In the genomic region with DNA sequence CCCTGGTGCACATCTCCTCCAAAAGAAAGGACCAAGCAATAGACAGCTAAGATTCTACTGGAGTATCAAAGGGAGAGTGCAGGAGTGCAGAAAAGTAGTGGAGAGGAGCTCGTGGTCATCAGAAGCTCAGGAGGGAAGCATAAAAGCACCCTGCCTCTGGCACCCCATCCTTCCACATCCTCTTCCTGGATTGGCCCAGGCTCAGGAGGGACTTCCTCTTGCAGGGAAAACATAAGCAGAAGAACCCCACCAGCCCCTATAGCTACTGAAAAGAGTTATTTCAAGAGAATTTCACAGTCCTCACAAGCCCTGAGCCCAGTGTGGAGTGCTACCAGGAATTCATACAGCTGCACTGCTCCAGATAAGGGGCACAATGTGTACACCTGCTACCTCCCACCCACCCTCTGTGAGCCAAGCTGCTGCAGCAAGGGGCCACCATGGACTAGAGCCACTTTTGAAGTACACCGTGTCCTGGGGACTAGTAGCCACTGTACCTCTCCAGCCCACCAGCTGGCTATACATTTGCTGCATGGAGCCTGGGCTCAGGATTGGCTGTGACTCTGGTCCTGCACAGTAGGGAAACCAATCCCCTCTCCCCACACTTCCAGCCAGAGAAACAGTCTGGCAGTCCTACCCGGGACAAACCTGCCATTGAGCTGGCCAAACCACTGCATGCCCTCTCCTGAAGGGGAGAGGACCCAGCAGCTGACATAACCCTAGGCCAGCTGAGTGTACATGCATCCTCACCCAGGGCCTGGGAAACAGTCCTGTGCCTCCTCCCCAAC, we compare ENCODE assay signal across 26 cellular contexts. TPM values are rescaled to one million over a fixed set of nuclear protein-coding genes. Genes with fewer than 3 reads are reported as not detected.
DNase-seq lines count a peak whose midpoint lies in the region; ATAC-seq, FAIRE-seq and TF ChIP-seq lines count a peak whose summit lies in the region.
"Had no signal": no experiment of that assay in that cellular context is flagged by ENCODE, and none has a peak within 500 bp of the region (broad histone marks: within the 10 kb centered on the region; RNA-seq: fewer than 3 reads in every experiment).

No MANE protein-coding gene starts in this region.

- H3K4me3 Mint-ChIP-seq in T-helper 17 cell (no peak overlapping the region), memory B cell (no peak overlapping the region)
- H3K4me3 Mint-ChIP-seq: activated T-cell treated with anti-CD3 and anti-CD28 coated beads, Interleukin-2, amount 50 U/mL, for 4 hours had no signal

- H3K27ac ChIP-seq in left ventricle myocardium inferior (replicated peaks): no peak overlapping the region
- H3K27ac ChIP-seq in upper lobe of right lung: no peak overlapping the region
- H3K27ac ChIP-seq: dorsolateral prefrontal cortex, gastrocnemius medialis, left lung, parathyroid adenoma, skin epidermis had no signal

- H3K36me3 Mint-ChIP-seq in T-helper 17 cell (ENCODE audit: low read depth): peaks cover 4% of the 10 kb centered on the region
- peaks cover 21% of the 10 kb centered on the region for H3K36me3 Mint-ChIP-seq in memory B cell

- no peaks in the 10 kb centered on the region for H3K36me3 ChIP-seq in left ventricle myocardium inferior
- no peaks in the 10 kb centered on the region for H3K36me3 ChIP-seq in upper lobe of right lung
- H3K36me3 ChIP-seq: gastrocnemius medialis, left lung had no signal

- ATAC-seq in Right ventricle myocardium superior (ENCODE audit: poor library complexity) (peak; percentile 39), T-helper 17 cell (no peak), memory B cell (ENCODE audit: low read depth) (no peak), upper lobe of right lung (peak; percentile 54), GM18868 (IDR thresholded peaks at IDR 0.05; ENCODE audit: unreplicated experiment) (no peak)
- ATAC-seq: activated T-cell treated with anti-CD3 and anti-CD28 coated beads, Interleukin-2, amount 50 U/mL, for 4 hours; gastrocnemius medialis; left lung had no signal

- H3K4me1 Mint-ChIP-seq in T-helper 17 cell (peaks cover 24% of the 10 kb centered on the region), memory B cell (peaks cover 17% of the 10 kb centered on the region)

- H3K4me1 ChIP-seq in left ventricle myocardium inferior (no peaks in the 10 kb centered on the region), upper lobe of right lung (no peaks in the 10 kb centered on the region)
- H3K4me1 ChIP-seq: gastrocnemius medialis, parathyroid adenoma had no signal

- H3K9me3 Mint-ChIP-seq in memory B cell: peaks cover 8% of the 10 kb centered on the region

- H3K9me3 ChIP-seq in left ventricle myocardium inferior (replicated peaks) (peaks cover 30% of the 10 kb centered on the region), T-helper 17 cell (ENCODE audit: control insufficient read depth, low read length, poor library complexity, severe bottlenecking) (no peaks in the 10 kb centered on the region), upper lobe of right lung (no peaks in the 10 kb centered on the region)
- H3K9me3 ChIP-seq: gastrocnemius medialis had no signal

- FAIRE-seq in HTR-8/SVneo (lab: Jason Lieb, UNC): no peak
- FAIRE-seq: bronchial epithelial cell had no signal

- H3K27ac Mint-ChIP-seq in T-helper 17 cell: peak overlapping the region; percentile 57
- H3K27ac Mint-ChIP-seq in memory B cell: peak overlapping the region; percentile 45

- H3K4me3 ChIP-seq in left ventricle myocardium inferior (no peak overlapping the region), upper lobe of right lung (no peak overlapping the region)
- H3K4me3 ChIP-seq: dorsolateral prefrontal cortex, gastrocnemius medialis, left lung, skin epidermis had no signal

- TF ChIP-seq CTCF in left ventricle myocardium inferior (IDR thresholded peaks at IDR 0.05; ENCODE audit: borderline replicate concordance): no peak
- TF ChIP-seq CTCF in upper lobe of right lung (IDR thresholded peaks at IDR 0.05): no peak

- intact Hi-C loops in Right ventricle myocardium superior (cut with DNase I): no loop called here
- intact Hi-C loops in left ventricle myocardium inferior (cut with micrococcal nuclease): no loop called here
- intact Hi-C loops in upper lobe of right lung (cut with DNase I): no loop called here

- H3K27me3 Mint-ChIP-seq in T-helper 17 cell (no peaks in the 10 kb centered on the region), memory B cell (no peaks in the 10 kb centered on the region)

- no peak for DNase-seq in Right ventricle myocardium superior
- DNase-seq in left ventricle myocardium inferior: no peak
- no peak for DNase-seq in T-helper 17 cell
- no peak for DNase-seq in memory B cell (ENCODE audit: low spot score in 2 of 2)
- no peak for DNase-seq in upper lobe of right lung
- DNase-seq in SKM-1 (lab: John Stamatoyannopoulos, UW; ENCODE audit: unreplicated experiment): no peak
- DNase-seq in HTR-8/SVneo (ENCODE audit: insufficient read length, low spot score): no peak
- DNase-seq: activated CD4-positive, alpha-beta T cell treated with anti-CD3 and anti-CD28 coated beads, Interleukin-2, amount 50 U/mL, for 1 hour; activated T-cell treated with anti-CD3 and anti-CD28 coated beads, Interleukin-2, amount 50 U/mL, for 4 hours; Calu3; dorsolateral prefrontal cortex; EL; erythroblast; gastrocnemius medialis; KBM-7; left lung; NCI-H1092 treated with DMSO at 0.1 percent for 48 hours; NCI-H524 treated with DMSO at 0.1 percent for 48 hours; stimulated activated CD4-positive, alpha-beta T cell treated with anti-CD3 and anti-CD28 coated beads, Interleukin-4, amount 100 ng/mL, for 1 hour; substantia nigra had no signal

- H3K27me3 ChIP-seq in left ventricle myocardium inferior (ENCODE audit: low read depth) (no peaks in the 10 kb centered on the region), upper lobe of right lung (no peaks in the 10 kb centered on the region)
- H3K27me3 ChIP-seq: dorsolateral prefrontal cortex, gastrocnemius medialis, left lung had no signal

RNA-seq across cellular contexts. Expression of a gene that starts 43.0 kb away (rescaled TPM):
- total RNA-seq in Right ventricle myocardium superior: 0.75 TPM
- total RNA-seq in left ventricle myocardium inferior: 0.82 TPM
- 10 to 100 TPM in 1 of 2 donors, 1 to 10 TPM in 1; 7.1 to 12.8 TPM for total RNA-seq in T-helper 17 cell
- 1.9 TPM for total RNA-seq in upper lobe of right lung
- total RNA-seq: bronchial epithelial cell, Calu3, H4, SK-MEL-5 had no signal

RNA-seq across cellular contexts. Expression of a gene that starts 58.9 kb away (rescaled TPM):
- total RNA-seq in Right ventricle myocardium superior (28.4 TPM), left ventricle myocardium inferior (28.5 TPM), T-helper 17 cell (10 to 100 TPM; 16.7 to 20.4 TPM), upper lobe of right lung (12.3 TPM)

Comparison
In these comparisons a context has a peak if more than half of its experiments do, and no peak if none do; other contexts are left out.
1. ATAC-seq: peak in Right ventricle myocardium superior (single experiment) and upper lobe of right lung (single experiment); none in T-helper 17 cell (single experiment), memory B cell (single experiment) and GM18868 (single experiment).